Comparison of ENCODE assay signal across 23 cellular contexts in genomic region chr2:218005028-218005427, GRCh38. TPM values are rescaled to one million over a fixed set of nuclear protein-coding genes. Genes with fewer than 3 reads are reported as not detected.
DNase-seq lines count a peak whose midpoint lies in the region; ATAC-seq and TF ChIP-seq lines count a peak whose summit lies in the region.
"Had no signal": no experiment of that assay in that cellular context is flagged by ENCODE, and none has a peak within 500 bp of the region (broad histone marks: within the 10 kb centered on the region; RNA-seq: fewer than 3 reads in every experiment).

No MANE protein-coding gene starts in this region.

- H3K27me3 ChIP-seq in esophagus (ENCODE audit: control insufficient read depth in 1 of 2, insufficient read depth in 2 of 2, low read length in 2 of 2) (no peaks in the 10 kb centered on the region), ovary (no peaks in the 10 kb centered on the region), endodermal cell (ENCODE audit: control insufficient read depth, insufficient read depth, low read length, poor library complexity, severe bottlenecking) (peaks cover 20% of the 10 kb centered on the region)

- H3K4me3 ChIP-seq in esophagus (ENCODE audit: low read depth in 1 of 2, low read length in 2 of 2) (no peak overlapping the region), ovary (no peak overlapping the region), endodermal cell (ENCODE audit: low read length) (no peak overlapping the region), mucosa of descending colon (no peak overlapping the region)
- H3K4me3 ChIP-seq: colonic mucosa had no signal

- no peak for DNase-seq in stimulated activated naive CD8-positive, alpha-beta T cell treated with anti-CD3 and anti-CD28 coated beads, Interleukin-15, Interleukin-2, amounts not matched to agents 100 U/mL and 50 U/mL, for 24 hours
- DNase-seq in stimulated activated naive CD8-positive, alpha-beta T cell treated with anti-CD3 and anti-CD28 coated beads, Interleukin-15, amount 100 ng/mL, for 72 hours: no peak
- DNase-seq in ovary (no peak), endodermal cell (no peak), mucosa of descending colon (no peak)
- DNase-seq: activated CD4-positive, alpha-beta T cell treated with anti-CD3 and anti-CD28 coated beads for 4 hours; activated CD8-positive, alpha-beta memory T cell treated with anti-CD3 and anti-CD28 coated beads, Interleukin-2, amount 10 ng/mL, durations not matched to agents 7 days and 5 days; CD4-positive, alpha-beta memory T cell; colonic mucosa; DMS53; kidney glomerular epithelial cell; natural killer cell; NCI-H1694 treated with DMSO at 0.1 percent for 48 hours; NCI-H748 treated with DMSO at 0.1 percent for 48 hours; OCI-M1; SIG-M5; stimulated activated CD4-positive, alpha-beta T cell treated with anti-CD3 and anti-CD28 coated beads, Interleukin-15, amount 100 ng/mL, for 24 hours had no signal

- no peak for TF ChIP-seq CTCF in ovary (IDR thresholded peaks at IDR 0.05)
- TF ChIP-seq CTCF in endodermal cell (conservative IDR thresholded peaks at IDR 0.05): no peak
- TF ChIP-seq CTCF in mucosa of descending colon (IDR thresholded peaks at IDR 0.05): no peak

- ATAC-seq in stimulated activated naive CD8-positive, alpha-beta T cell treated with anti-CD3 and anti-CD28 coated beads, Interleukin-15, Interleukin-2, amounts not matched to agents 100 U/mL and 50 U/mL, for 24 hours: peak; percentile 9
- ATAC-seq in stimulated activated naive CD8-positive, alpha-beta T cell treated with anti-CD3 and anti-CD28 coated beads, Interleukin-15, amount 100 ng/mL, for 72 hours: no peak
- ATAC-seq in GM21825 (IDR thresholded peaks at IDR 0.05; ENCODE audit: unreplicated experiment) (no peak), mucosa of descending colon (no peak), HG03025 (IDR thresholded peaks at IDR 0.05; ENCODE audit: low FRiP score, unreplicated experiment) (no peak)
- ATAC-seq: activated CD8-positive, alpha-beta memory T cell treated with anti-CD3 and anti-CD28 coated beads, Interleukin-2, amount 10 ng/mL, durations not matched to agents 7 days and 5 days; activated naive CD4-positive, alpha-beta T cell treated with anti-CD3 and anti-CD28 coated beads, Interleukin-2, amount 50 U/mL, for 72 hours; natural killer cell had no signal

- H3K27ac ChIP-seq in esophagus (ENCODE audit: low read depth in 2 of 2, low read length in 1 of 2): peak overlapping the region; percentile 9 to 46
- peak overlapping the region; percentile 47 to 93 for H3K27ac ChIP-seq in ovary
- no peak overlapping the region for H3K27ac ChIP-seq in endodermal cell (ENCODE audit: low read depth, low read length)
- H3K27ac ChIP-seq: colonic mucosa had no signal

- no peak for TF ChIP-seq EP300 in ovary (IDR thresholded peaks at IDR 0.05)

- H3K4me1 Mint-ChIP-seq in stimulated activated naive CD8-positive, alpha-beta T cell treated with anti-CD3 and anti-CD28 coated beads, Interleukin-15, amount 100 ng/mL, for 72 hours: peaks cover 31% of the 10 kb centered on the region
- peaks cover 3% of the 10 kb centered on the region for H3K4me1 Mint-ChIP-seq in endodermal cell

- H3K36me3 Mint-ChIP-seq in endodermal cell (ENCODE audit: low read depth): no peaks in the 10 kb centered on the region
- H3K36me3 Mint-ChIP-seq: activated CD8-positive, alpha-beta memory T cell treated with anti-CD3 and anti-CD28 coated beads, Interleukin-2, amount 10 ng/mL, durations not matched to agents 7 days and 5 days; activated naive CD4-positive, alpha-beta T cell treated with anti-CD3 and anti-CD28 coated beads, Interleukin-2, amount 50 U/mL, for 72 hours; CD4-positive, alpha-beta memory T cell; memory B cell; natural killer cell had no signal

- no peaks in the 10 kb centered on the region for H3K9me3 Mint-ChIP-seq in stimulated activated naive CD8-positive, alpha-beta T cell treated with anti-CD3 and anti-CD28 coated beads, Interleukin-15, amount 100 ng/mL, for 72 hours
- H3K9me3 Mint-ChIP-seq in endodermal cell: no peaks in the 10 kb centered on the region
- H3K9me3 Mint-ChIP-seq: activated naive CD4-positive, alpha-beta T cell treated with anti-CD3 and anti-CD28 coated beads, Interleukin-2, amount 50 U/mL, for 72 hours; activated T-helper 1 cell treated with anti-CD3 and anti-CD28 coated beads, Interleukin-12 subunit alpha, Interleukin-12 subunit beta, Interleukin-2, Interleukin-4 antibody, amounts not matched to agents 30 ng/mL and 10 ng/mL and 1 ng/mL, durations not matched to agents 14 hours and 24 hours and 36 hours; CD4-positive, alpha-beta memory T cell; memory B cell; natural killer cell had no signal

- intact Hi-C loops in ovary (cut with DNase I) (no loop called here), mucosa of descending colon (cut with DNase I, micrococcal nuclease) (no loop called here)

- no peak for TF ChIP-seq POLR2A in ovary (IDR thresholded peaks at IDR 0.05)

- no peak overlapping the region for H3K4me3 Mint-ChIP-seq in stimulated activated naive CD8-positive, alpha-beta T cell treated with anti-CD3 and anti-CD28 coated beads, Interleukin-15, amount 100 ng/mL, for 72 hours
- H3K4me3 Mint-ChIP-seq in endodermal cell: no peak overlapping the region
- H3K4me3 Mint-ChIP-seq: activated CD8-positive, alpha-beta memory T cell treated with anti-CD3 and anti-CD28 coated beads, Interleukin-2, amount 10 ng/mL, durations not matched to agents 7 days and 5 days; activated T-helper 1 cell treated with anti-CD3 and anti-CD28 coated beads, Interleukin-12 subunit alpha, Interleukin-12 subunit beta, Interleukin-2, Interleukin-4 antibody, amounts not matched to agents 30 ng/mL and 10 ng/mL and 1 ng/mL, durations not matched to agents 14 hours and 24 hours and 36 hours; CD4-positive, alpha-beta memory T cell; memory B cell; natural killer cell had no signal

- no peaks in the 10 kb centered on the region for H3K9me3 ChIP-seq in esophagus (ENCODE audit: control insufficient read depth in 2 of 2, insufficient read depth in 1 of 2, low read depth in 1 of 2, low read length in 1 of 2)
- no peaks in the 10 kb centered on the region for H3K9me3 ChIP-seq in ovary
- no peaks in the 10 kb centered on the region for H3K9me3 ChIP-seq in endodermal cell (ENCODE audit: control insufficient read depth, low read length)
- no peaks in the 10 kb centered on the region for H3K9me3 ChIP-seq in mucosa of descending colon
- H3K9me3 ChIP-seq: colonic mucosa had no signal

- 50 to 68% methylated on average over 4 of the region's 4 CpGs for WGBS in esophagus, 2 donors
- WGBS in ovary, 3 donors: 88 to 95% (median 91%) methylated on average over 4 of the region's 4 CpGs
- WGBS in endodermal cell (ENCODE audit: insufficient coverage in 1 of 2, insufficient read length in 1 of 2), 2 experiments: 92 to 95% methylated on average over 4 of the region's 4 CpGs

- H3K27ac Mint-ChIP-seq in stimulated activated naive CD8-positive, alpha-beta T cell treated with anti-CD3 and anti-CD28 coated beads, Interleukin-15, amount 100 ng/mL, for 72 hours: no peak overlapping the region
- H3K27ac Mint-ChIP-seq in endodermal cell: no peak overlapping the region
- H3K27ac Mint-ChIP-seq: activated CD8-positive, alpha-beta memory T cell treated with anti-CD3 and anti-CD28 coated beads, Interleukin-2, amount 10 ng/mL, durations not matched to agents 7 days and 5 days; activated T-helper 1 cell treated with anti-CD3 and anti-CD28 coated beads, Interleukin-12 subunit alpha, Interleukin-12 subunit beta, Interleukin-2, Interleukin-4 antibody, amounts not matched to agents 30 ng/mL and 10 ng/mL and 1 ng/mL, durations not matched to agents 14 hours and 24 hours and 36 hours; memory B cell; natural killer cell had no signal

- no peak overlapping the region for H3K9ac ChIP-seq in endodermal cell (ENCODE audit: extremely low read depth, low read length, poor library complexity, severe bottlenecking)

- H3K27me3 Mint-ChIP-seq in stimulated activated naive CD8-positive, alpha-beta T cell treated with anti-CD3 and anti-CD28 coated beads, Interleukin-15, amount 100 ng/mL, for 72 hours: peaks cover 42% of the 10 kb centered on the region
- H3K27me3 Mint-ChIP-seq in endodermal cell (ENCODE audit: insufficient read depth): peaks cover 31% of the 10 kb centered on the region

- no peaks in the 10 kb centered on the region for H3K36me3 ChIP-seq in esophagus (ENCODE audit: control insufficient read depth in 2 of 2, insufficient read depth in 2 of 2, low read length in 1 of 2)
- H3K36me3 ChIP-seq in ovary: no peaks in the 10 kb centered on the region
- H3K36me3 ChIP-seq in endodermal cell (ENCODE audit: control insufficient read depth, insufficient read depth, low read length): no peaks in the 10 kb centered on the region
- H3K36me3 ChIP-seq in mucosa of descending colon (ENCODE audit: low read depth): no peaks in the 10 kb centered on the region
- H3K36me3 ChIP-seq: colonic mucosa had no signal

- H3K4me1 ChIP-seq in esophagus (ENCODE audit: control insufficient read depth in 2 of 2, insufficient read depth in 2 of 2, low read length in 1 of 2) (peaks cover 4 to 15% of the 10 kb centered on the region in 2 donors), ovary (ENCODE audit: insufficient read depth) (peaks cover 24% of the 10 kb centered on the region), endodermal cell (ENCODE audit: control insufficient read depth, insufficient read depth, low read length) (no peaks in the 10 kb centered on the region), mucosa of descending colon (ENCODE audit: low read depth) (peaks cover under 1% of the 10 kb centered on the region)
- H3K4me1 ChIP-seq: colonic mucosa had no signal

RNA-seq across cellular contexts. Expression of gene TNS1, which starts 2.2 kb away (rescaled TPM):
- polyA plus RNA-seq in esophagus (10 to 100 TPM; 28.3 to 39.0 TPM), ovary (100 to 1,000 TPM; 140 to 278 TPM)
- total RNA-seq in ovary (100 to 1,000 TPM; 141 to 568 (median 366) TPM), endodermal cell (1 to 10 TPM; 3.3 to 4.2 TPM), mucosa of descending colon (1,000 to 10,000 TPM in 1 of 3 donors, 100 to 1,000 TPM in 1, 10 to 100 TPM in 1; 43.8 to 1,458 (median 121) TPM)
- polyA plus RNA-seq in endodermal cell (2013, experiment 1 of 2): 5.6 TPM
- polyA plus RNA-seq in endodermal cell (2013, experiment 2 of 2): 7.2 TPM
- polyA plus RNA-seq: CD4-positive, alpha-beta memory T cell had no signal

Comparison
In these comparisons a context has a peak if more than half of its experiments do, and no peak if none do; other contexts are left out.
1. RNA of gene TNS1, which starts 2.2 kb away (total RNA-seq): 141 to 568 TPM in ovary and 43.8 to 1,458 TPM in mucosa of descending colon; 3.3 to 4.2 TPM in endodermal cell; every median in the first group is over 4 times any median in the second.